37 cellular contexts compared by ENCODE assay signal in the genomic region with DNA sequence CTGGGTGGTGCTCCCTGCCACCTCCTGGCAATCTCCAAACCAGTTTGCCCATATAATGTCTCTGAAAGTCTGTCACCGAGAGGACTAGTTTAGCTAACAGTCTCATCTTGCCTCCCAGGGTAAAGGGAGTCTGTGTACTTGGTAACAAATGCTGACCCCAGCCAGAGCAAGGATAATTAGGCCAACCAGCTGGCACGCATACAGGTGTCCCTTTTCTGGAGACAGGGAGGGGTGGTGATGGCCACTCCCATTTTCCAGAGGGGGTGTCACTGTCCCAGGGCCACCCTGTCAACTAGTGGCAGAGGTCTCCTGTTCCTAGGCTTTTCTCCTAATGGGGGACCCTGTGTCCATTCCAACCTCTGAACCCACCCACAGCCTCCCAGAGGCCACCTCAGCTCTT. TPM values are rescaled to one million over a fixed set of nuclear protein-coding genes. Genes with fewer than 3 reads are reported as not detected.
"Had no signal": no experiment of that assay in that cellular context is flagged by ENCODE, and none has a peak within 500 bp of the region (broad histone marks: within the 10 kb centered on the region; RNA-seq: fewer than 3 reads in every experiment).

No MANE protein-coding gene starts in this region.

- H3K27me3 ChIP-seq: cardiac muscle cell, Peyer's patch had no signal

- H3K27ac ChIP-seq: cardiac muscle cell, Peyer's patch had no signal

- H3K27me3 Mint-ChIP-seq: activated CD4-positive, alpha-beta T cell treated with anti-CD3 and anti-CD28 coated beads, Interleukin-2, amount 10 ng/mL, durations not matched to agents 24 days and 14 days; activated CD8-positive, alpha-beta T cell treated with anti-CD3 and anti-CD28 coated beads for 36 hours; activated naive CD8-positive, alpha-beta T cell treated with anti-CD3 and anti-CD28 coated beads for 36 hours; activated T-helper 17 cell treated with anti-CD3 and anti-CD28 coated beads, Interleukin-2, amount 50 U/mL, for 72 hours; central memory CD8-positive, alpha-beta T cell had no signal

- H3K4me3 Mint-ChIP-seq: activated CD4-positive, alpha-beta T cell treated with anti-CD3 and anti-CD28 coated beads, Interleukin-2, amount 10 ng/mL, durations not matched to agents 24 days and 14 days; activated CD8-positive, alpha-beta T cell treated with anti-CD3 and anti-CD28 coated beads for 36 hours; activated naive CD8-positive, alpha-beta T cell treated with anti-CD3 and anti-CD28 coated beads for 36 hours; activated T-cell treated with anti-CD3 and anti-CD28 coated beads, Interleukin-2, amount 50 U/mL, for 72 hours; activated T-helper 17 cell treated with anti-CD3 and anti-CD28 coated beads, Interleukin-2, amount 50 U/mL, for 72 hours; central memory CD8-positive, alpha-beta T cell had no signal

- ATAC-seq: activated CD8-positive, alpha-beta T cell treated with anti-CD3 and anti-CD28 coated beads for 36 hours; activated T-cell treated with anti-CD3 and anti-CD28 coated beads, Interleukin-2, amount 50 U/mL, for 72 hours; activated T-helper 17 cell treated with anti-CD3 and anti-CD28 coated beads, Interleukin-2, amount 50 U/mL, for 72 hours; K562; PC-3; Right ventricle myocardium inferior had no signal

- H3K27ac Mint-ChIP-seq: activated CD4-positive, alpha-beta T cell treated with anti-CD3 and anti-CD28 coated beads, Interleukin-2, amount 10 ng/mL, durations not matched to agents 24 days and 14 days; activated CD8-positive, alpha-beta T cell treated with anti-CD3 and anti-CD28 coated beads for 36 hours; activated naive CD8-positive, alpha-beta T cell treated with anti-CD3 and anti-CD28 coated beads for 36 hours; activated T-cell treated with anti-CD3 and anti-CD28 coated beads, Interleukin-2, amount 50 U/mL, for 72 hours; activated T-helper 17 cell treated with anti-CD3 and anti-CD28 coated beads, Interleukin-2, amount 50 U/mL, for 72 hours had no signal

- DNase-seq: activated CD4-positive, alpha-beta T cell treated with anti-CD3 and anti-CD28 coated beads, Interleukin-2, amount 10 ng/mL, durations not matched to agents 24 days and 14 days; activated CD4-positive, alpha-beta T cell treated with anti-CD3 and anti-CD28 coated beads, Interleukin-2, amount 50 U/mL, for 4 hours; activated CD8-positive, alpha-beta T cell treated with anti-CD3 and anti-CD28 coated beads for 36 hours; activated effector memory CD4-positive, alpha-beta T cell treated with anti-CD3 and anti-CD28 coated beads, Interleukin-2, amount 50 U/mL, for 16 hours; activated naive CD4-positive, alpha-beta T cell; activated naive CD4-positive, alpha-beta T cell treated with anti-CD3 and anti-CD28 coated beads, Interleukin-2, amount 50 U/mL, for 16 hours; activated naive CD8-positive, alpha-beta T cell treated with anti-CD3 and anti-CD28 coated beads for 36 hours; activated T-cell treated with anti-CD3 and anti-CD28 coated beads, Interleukin-2, amount 50 U/mL, for 1 hour; activated T-cell treated with anti-CD3 and anti-CD28 coated beads, Interleukin-2, amount 50 U/mL, for 72 hours; amniotic stem cell; aorta; NCI-H1092 treated with DMSO at 0.1 percent for 48 hours; NCI-H1436; NCI-H187; NCI-H2029 treated with DMSO at 0.1 percent for 48 hours; NCI-H2107; NCI-H2171; NCI-H2227 treated with DMSO at 0.1 percent for 48 hours; NCI-H446; NCI-H510A treated with DMSO at 0.1 percent for 48 hours; NCI-H526 treated with DMSO at 0.1 percent for 48 hours; NK-92 treated with Interleukin-12 subunit alpha and Interleukin-12 subunit beta, amount 100 ng/mL, for 24 hours; PC-3; Peyer's patch; RPMI8226; SW 1271; T-helper 1 cell; T-helper 2 cell; T-helper 9 cell had no signal

- H3K9me3 ChIP-seq: Peyer's patch had no signal

- FAIRE-seq: K562 had no signal

- H3K4me3 ChIP-seq: cardiac muscle cell, K562, Peyer's patch had no signal

- H3K36me3 ChIP-seq: cardiac muscle cell had no signal

RNA-seq across cellular contexts. Expression of gene SLC5A10, which starts 44.5 kb away (rescaled TPM):
- total RNA-seq: activated CD4-positive, alpha-beta T cell treated with anti-CD3 and anti-CD28 coated beads, Interleukin-2, amount 10 ng/mL, durations not matched to agents 24 days and 14 days; activated CD8-positive, alpha-beta memory T cell treated with anti-CD3 and anti-CD28 coated beads for 36 hours; activated CD8-positive, alpha-beta T cell treated with anti-CD3 and anti-CD28 coated beads for 36 hours; activated naive CD8-positive, alpha-beta T cell treated with anti-CD3 and anti-CD28 coated beads for 36 hours; activated T-cell treated with anti-CD3 and anti-CD28 coated beads, Interleukin-2, amount 50 U/mL, for 72 hours; activated T-helper 17 cell treated with anti-CD3 and anti-CD28 coated beads, Interleukin-2, amount 50 U/mL, for 72 hours; aorta; chondrocyte; M059J; PC-3; Peyer's patch; Right ventricle myocardium inferior had no signal
- polyA plus RNA-seq: cardiac muscle cell had no signal

RNA-seq across cellular contexts. Expression of gene GRAP, which starts 50.3 kb away (rescaled TPM):
- total RNA-seq: PC-3 had no signal
- polyA plus RNA-seq: cardiac muscle cell had no signal
